11 cellular contexts compared by ENCODE assay signal in genomic region chr16:87581867-87582220, GRCh38. TPM values are rescaled to one million over a fixed set of nuclear protein-coding genes. Genes with fewer than 3 reads are reported as not detected.
DNase-seq lines count a peak whose midpoint lies in the region; ATAC-seq and TF ChIP-seq lines count a peak whose summit lies in the region.
"Had no signal": no experiment of that assay in that cellular context is flagged by ENCODE, and none has a peak within 500 bp of the region (broad histone marks: within the 10 kb centered on the region; RNA-seq: fewer than 3 reads in every experiment).

No MANE protein-coding gene starts in this region.

- H3K9me3 Mint-ChIP-seq in MCF 10A (ENCODE audit: unreplicated experiment), result no peaks in the 10 kb centered on the region
- H3K9me3 Mint-ChIP-seq in naive thymus-derived CD8-positive, alpha-beta T cell, result no peaks in the 10 kb centered on the region
- H3K9me3 Mint-ChIP-seq: activated B cell treated with CpG ODN at 0.5 μM for 24 hours, neural crest cell had no signal

- 22% methylated on average over 5 of the region's 5 CpGs for WGBS in suprapubic skin

- H3K36me3 ChIP-seq in suprapubic skin, result no peaks in the 10 kb centered on the region
- H3K36me3 ChIP-seq: HAP-1 had no signal

- peaks cover 42% of the 10 kb centered on the region for H3K27me3 ChIP-seq in suprapubic skin

- H3K27ac Mint-ChIP-seq in MCF 10A (ENCODE audit: low read depth, unreplicated experiment), result peak overlapping the region; percentile 73
- H3K27ac Mint-ChIP-seq in naive thymus-derived CD8-positive, alpha-beta T cell, result no peak overlapping the region
- H3K27ac Mint-ChIP-seq: activated B cell treated with CpG ODN at 0.5 μM for 24 hours had no signal

- POLR2A ChIA-PET in MCF 10A (lab: Yijun Ruan, JAX), result interaction anchor here (0.6 to 2.0 kb wide), 10 partner anchors 8 to 93 kb away, joined by 3 to 8 read pairs (median 3); no protein-coding TSS in a partner anchor
- POLR2A ChIA-PET in naive thymus-derived CD8-positive, alpha-beta T cell (lab: Charles Lee), result interaction anchor here (0.7 kb wide), 1 partner anchor 35 kb away, joined by 3 read pairs; no protein-coding TSS in a partner anchor

- TF ChIP-seq EP300 in suprapubic skin (IDR thresholded peaks at IDR 0.05), result no peak

- no peaks in the 10 kb centered on the region for H3K9me3 ChIP-seq in suprapubic skin
- H3K9me3 ChIP-seq: HAP-1 had no signal

- peak overlapping the region; percentile 86 for H3K27ac ChIP-seq in suprapubic skin

- no peaks in the 10 kb centered on the region for H3K36me3 Mint-ChIP-seq in MCF 10A (ENCODE audit: insufficient read depth, unreplicated experiment)
- no peaks in the 10 kb centered on the region for H3K36me3 Mint-ChIP-seq in naive thymus-derived CD8-positive, alpha-beta T cell

- ATAC-seq in naive thymus-derived CD8-positive, alpha-beta T cell, result no peak

- no peak for TF ChIP-seq POLR2A in suprapubic skin (IDR thresholded peaks at IDR 0.05)

- CTCF ChIA-PET in MCF 10A (lab: Yijun Ruan, JAX), result interaction anchor here (1.1 to 2.1 kb wide), 3 partner anchors 54 to 118 kb away, joined by 3 to 19 read pairs (median 3); no protein-coding TSS in a partner anchor

- peaks cover 20% of the 10 kb centered on the region for H3K4me1 ChIP-seq in suprapubic skin
- H3K4me1 ChIP-seq: HAP-1 had no signal

- peak; percentile 89 for DNase-seq in HT1080 (ENCODE audit: low read depth)
- peak; percentile 97 for DNase-seq in MCF 10A (ENCODE audit: unreplicated experiment)
- DNase-seq in kidney glomerular epithelial cell (lab: John Stamatoyannopoulos, UW), result peak; percentile 94
- peak in 1 of 2 donors; percentile 87 for DNase-seq in suprapubic skin (ENCODE audit: low spot score in 2 of 2)
- no peak for DNase-seq in activated CD4-positive, CD25-positive, alpha-beta regulatory T cell treated with anti-CD3 and anti-CD28 coated beads, Interleukin-2, amount 50 U/mL, for 72 hours
- DNase-seq in posterior cingulate gyrus, result no peak
- DNase-seq in naive thymus-derived CD8-positive, alpha-beta T cell, result no peak
- DNase-seq in activated gamma-delta T cell (lab: John Stamatoyannopoulos, UW), result no peak
- DNase-seq: activated B cell treated with CpG ODN at 0.5 μM for 24 hours had no signal

- peak overlapping the region; percentile 13 for H3K4me3 ChIP-seq in suprapubic skin
- H3K4me3 ChIP-seq: HAP-1 had no signal

- TF ChIP-seq CTCF in MCF 10A (IDR thresholded peaks at IDR 0.05; ENCODE audit: unreplicated experiment) (no peak), suprapubic skin (IDR thresholded peaks at IDR 0.05) (no peak)

- no TSS peak for BruUV-seq in MCF 10A (replicated peaks; lab: Mats Ljungman, UMichigan)

- no peaks in the 10 kb centered on the region for H3K27me3 Mint-ChIP-seq in MCF 10A (ENCODE audit: insufficient read depth, unreplicated experiment)
- peaks cover 17 to 74% (median 33%) of the 10 kb centered on the region in 5 donors for H3K27me3 Mint-ChIP-seq in naive thymus-derived CD8-positive, alpha-beta T cell

- intact Hi-C loops in MCF 10A (cut with micrococcal nuclease), result no loop called here
- intact Hi-C loops in posterior cingulate gyrus (cut with DNase I), result no loop called here

- no peak overlapping the region for H3K4me3 Mint-ChIP-seq in MCF 10A (ENCODE audit: unreplicated experiment)
- H3K4me3 Mint-ChIP-seq in naive thymus-derived CD8-positive, alpha-beta T cell, result no peak overlapping the region
- H3K4me3 Mint-ChIP-seq: activated B cell treated with CpG ODN at 0.5 μM for 24 hours, neural crest cell had no signal

- H3K4me1 Mint-ChIP-seq in MCF 10A (ENCODE audit: insufficient read depth, unreplicated experiment), result peaks cover 6% of the 10 kb centered on the region
- no peaks in the 10 kb centered on the region for H3K4me1 Mint-ChIP-seq in naive thymus-derived CD8-positive, alpha-beta T cell
- H3K4me1 Mint-ChIP-seq: activated B cell treated with CpG ODN at 0.5 μM for 24 hours had no signal

RNA-seq across cellular contexts. Expression of gene JPH3, which starts 20.5 kb away (rescaled TPM):
- total RNA-seq in HT1080 (2014; rRNA removed; shearing (Covaris generic)), result not detected in 2 replicates
- polyA plus RNA-seq in HT1080 (2015; cell fraction: cytosol; rRNA removed), result 0.01 TPM in 1 of 2 replicates, not detected in the other
- 0.05 TPM in 1 of 2 replicates, not detected in the other for polyA plus RNA-seq in HT1080 (2015; cell fraction: nucleus; rRNA removed)
- total RNA-seq in MCF 10A (2022), result not detected in 2 replicates
- total RNA-seq in suprapubic skin, result not detected
- not detected for total RNA-seq in naive thymus-derived CD8-positive, alpha-beta T cell
- polyA plus RNA-seq in naive thymus-derived CD8-positive, alpha-beta T cell, result under 1 TPM in 2 of 3 donors, not detected in 1; 0.08 to 0.09 TPM
- total RNA-seq: activated B cell treated with CpG ODN at 0.5 μM for 24 hours had no signal

Comparison
In these comparisons a context has a peak if more than half of its experiments do, and no peak if none do; other contexts are left out.
1. DNase-seq: peak in HT1080 (single experiment), MCF 10A (single experiment) and kidney glomerular epithelial cell (single experiment); none in activated CD4-positive, CD25-positive, alpha-beta regulatory T cell treated with anti-CD3 and anti-CD28 coated beads, Interleukin-2, amount 50 U/mL, for 72 hours (single experiment), posterior cingulate gyrus (0 of 10), naive thymus-derived CD8-positive, alpha-beta T cell (0 of 10) and activated gamma-delta T cell (single experiment).